In the genomic region with DNA sequence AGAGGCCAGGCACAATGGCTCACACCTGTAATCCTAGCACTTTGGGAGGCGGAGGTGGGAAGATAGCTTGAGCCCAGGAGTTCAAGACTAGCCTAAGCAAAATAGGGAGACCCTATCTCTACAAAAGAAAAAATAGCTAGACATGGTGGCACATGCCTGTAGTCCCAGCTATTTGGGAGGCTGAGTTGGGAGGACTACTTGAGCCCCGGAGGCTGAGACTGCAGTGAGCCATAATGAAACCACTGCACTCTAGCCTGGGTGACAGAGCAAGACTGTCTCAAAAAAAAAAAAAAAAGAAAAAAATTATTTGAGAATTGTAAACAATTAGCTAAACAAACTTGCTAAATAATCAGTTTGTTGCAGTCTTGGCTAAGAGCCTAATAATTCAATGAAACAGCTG, we compare ENCODE assay signal across 21 cellular contexts. TPM values are rescaled to one million over a fixed set of nuclear protein-coding genes. Genes with fewer than 3 reads are reported as not detected.
A peak's percentile ranks its signal among the peaks of the same experiment; 100 is the strongest.
DNase-seq lines count a peak whose midpoint lies in the region; ATAC-seq, FAIRE-seq and TF ChIP-seq lines count a peak whose summit lies in the region.
"Had no signal": no experiment of that assay in that cellular context is flagged by ENCODE, and none has a peak within 500 bp of the region (broad histone marks: within the 10 kb centered on the region; RNA-seq: fewer than 3 reads in every experiment).

No MANE protein-coding gene starts in this region.

- no peak for TF ChIP-seq CTCF in HepG2 (CRISPR knock-in tag; IDR thresholded peaks at IDR 0.05)
- no peak for TF ChIP-seq CTCF in right lobe of liver (IDR thresholded peaks at IDR 0.05)

- H3K36me3 ChIP-seq in HepG2 (replicated peaks in 1 of 2; ENCODE audit: control insufficient read depth in 1 of 2, insufficient read depth in 2 of 2, low read length in 2 of 2) (no peaks in the 10 kb centered on the region), right lobe of liver (no peaks in the 10 kb centered on the region), SK-N-MC (ENCODE audit: insufficient read depth, low read length) (peaks cover 33% of the 10 kb centered on the region)

- no peak for ATAC-seq in HepG2
- ATAC-seq in right lobe of liver = no peak
- ATAC-seq in activated naive CD4-positive, alpha-beta T cell treated with anti-CD3 and anti-CD28 coated beads, Interleukin-2, amount 50 U/mL, for 72 hours = no peak
- ATAC-seq: HCT116 had no signal

- H3K4me3 ChIP-seq in HepG2 (replicated peaks in 1 of 3; ENCODE audit: insufficient read depth in 1 of 3, low read depth in 2 of 3, low read length in 3 of 3) = no peak overlapping the region
- no peak overlapping the region for H3K4me3 ChIP-seq in right lobe of liver
- no peak overlapping the region for H3K4me3 ChIP-seq in SK-N-MC
- H3K4me3 ChIP-seq: BLaER1 had no signal

- H3K9me3 Mint-ChIP-seq in activated naive CD4-positive, alpha-beta T cell treated with anti-CD3 and anti-CD28 coated beads, Interleukin-2, amount 50 U/mL, for 72 hours = no peaks in the 10 kb centered on the region
- H3K9me3 Mint-ChIP-seq: CD14-positive monocyte; CD4-positive, alpha-beta memory T cell; HFFc6 had no signal

- no TSS peak for BruUV-seq in HepG2 (replicated peaks; lab: Mats Ljungman, UMichigan)

- no peaks in the 10 kb centered on the region for H4K20me1 ChIP-seq in HepG2 (ENCODE audit: insufficient read depth, low read length)
- H4K20me1 ChIP-seq: BLaER1 had no signal

- DNase-seq in HepG2 (ENCODE audit: low spot score) = no peak
- no peak for DNase-seq in right lobe of liver
- no peak for DNase-seq in SK-N-MC (ENCODE audit: low read depth, low spot score)
- DNase-seq in left kidney (ENCODE audit: low read depth, low spot score) = peak; percentile 6
- DNase-seq in NCI-H2029 treated with DMSO at 0.1 percent for 48 hours (lab: John Stamatoyannopoulos, UW) = no peak
- no peak for DNase-seq in activated naive CD4-positive, alpha-beta T cell treated with anti-CD3 and anti-CD28 coated beads, Interleukin-2, amount 50 U/mL, for 72 hours (ENCODE audit: low spot score in 2 of 2)
- no peak for DNase-seq in HTR-8/SVneo (ENCODE audit: insufficient read length, low spot score)
- DNase-seq: 8988T; Calu3; CD4-positive, alpha-beta memory T cell; DMS79 treated with DMSO at 0.1 percent for 48 hours; GF-D8; GOT3; H7; HFFc6 had no signal

- no peaks in the 10 kb centered on the region for H3K27me3 ChIP-seq in HepG2 (ENCODE audit: control insufficient read depth in 1 of 2, insufficient read depth in 2 of 2, low read length in 2 of 2)
- H3K27me3 ChIP-seq in right lobe of liver = no peaks in the 10 kb centered on the region
- H3K27me3 ChIP-seq: BLaER1 had no signal

- H3K27ac Mint-ChIP-seq in activated naive CD4-positive, alpha-beta T cell treated with anti-CD3 and anti-CD28 coated beads, Interleukin-2, amount 50 U/mL, for 72 hours = no peak overlapping the region
- H3K27ac Mint-ChIP-seq: CD14-positive monocyte, HFFc6 had no signal

- POLR2A ChIA-PET in HepG2 (lab: Yijun Ruan, JAX) = interaction anchor here (2.7 to 3.5 kb wide), 2 partner anchors 10 to 15 kb away, joined by 17 to 46 read pairs; a partner anchor contains a TSS

- TF ChIP-seq POLR2A in HepG2 (IDR thresholded peaks at IDR 0.05; ENCODE audit: insufficient read depth in 1 of 2, low read depth in 2 of 2, low read length in 2 of 2) (no peak), right lobe of liver (IDR thresholded peaks at IDR 0.05) (no peak)

- H3K27ac ChIP-seq in HepG2 (ENCODE audit: extremely low read length, insufficient read depth, low read length) (no peak overlapping the region), right lobe of liver (no peak overlapping the region), SK-N-MC (peak overlapping the region; percentile 25; the same call in 1 of the 2 replicates)
- H3K27ac ChIP-seq: BLaER1, HL-60 had no signal

- intact Hi-C loops in HepG2 (cut with micrococcal nuclease; ENCODE audit: unreplicated experiment) = no loop called here
- intact Hi-C loops in right lobe of liver (cut with DNase I) = no loop called here

- no peak overlapping the region for H3K4me2 ChIP-seq in HepG2 (ENCODE audit: low read depth, low read length)
- H3K4me2 ChIP-seq: BLaER1 had no signal

- H3K9me3 ChIP-seq in HepG2 (ENCODE audit: low read length) (no peaks in the 10 kb centered on the region), right lobe of liver (no peaks in the 10 kb centered on the region), SK-N-MC (ENCODE audit: low read depth, low read length) (no peaks in the 10 kb centered on the region)

- FAIRE-seq in HepG2 (lab: Jason Lieb, UNC) = no peak
- no peak for FAIRE-seq in HTR-8/SVneo (lab: Jason Lieb, UNC)

- no peaks in the 10 kb centered on the region for H3K36me3 Mint-ChIP-seq in activated naive CD4-positive, alpha-beta T cell treated with anti-CD3 and anti-CD28 coated beads, Interleukin-2, amount 50 U/mL, for 72 hours

- TF ChIP-seq EP300 in HepG2 (IDR thresholded peaks at IDR 0.05; ENCODE audit: low read depth in 2 of 2, low read length in 2 of 2) (no peak), HepG2 (CRISPR knock-in tag; IDR thresholded peaks at IDR 0.05; ENCODE audit: borderline replicate concordance) (no peak)

- no peak overlapping the region for H3K9ac ChIP-seq in HepG2 (ENCODE audit: insufficient read depth, low read depth, low read length)
- H3K9ac ChIP-seq in SK-N-MC (ENCODE audit: insufficient read length) = no peak overlapping the region
- H3K9ac ChIP-seq: BLaER1 had no signal

- 97% methylated on average over 2 of the region's 2 CpGs for WGBS in HepG2 (ENCODE audit: low lambda C conversion rate)
- 89% methylated on average over 2 of the region's 2 CpGs for WGBS in right lobe of liver (ENCODE audit: insufficient coverage, low coverage, low lambda C conversion rate, missing lambda C conversion rate)

- in situ Hi-C loops in HepG2 (cut with HindIII; ENCODE audit: extremely low pct_ligation_motif_present, low pct_unique_long_range_greater_than_20kb) = no loop called here

- peaks cover 47% of the 10 kb centered on the region for H3K4me1 ChIP-seq in HepG2 (ENCODE audit: insufficient read depth, low read length)
- no peaks in the 10 kb centered on the region for H3K4me1 ChIP-seq in right lobe of liver
- H3K4me1 ChIP-seq: BLaER1 had no signal

- H2AFZ ChIP-seq in HepG2 (ENCODE audit: low read length) = no peak overlapping the region

- CTCF ChIA-PET in HepG2 (lab: Yijun Ruan, JAX; ENCODE audit: low intra/inter-chr PET ratio, low total read pairs) = no interaction called here

- peaks cover 3% of the 10 kb centered on the region for H3K79me2 ChIP-seq in HepG2 (ENCODE audit: insufficient read depth, low read length)

- no peak for TF ChIP-seq RAD21 in HepG2 (CRISPR knock-in tag; IDR thresholded peaks at IDR 0.05)

RNA-seq across cellular contexts. Expression of a gene that starts 10.6 kb away (rescaled TPM):
- total RNA-seq in HepG2 (2016; rRNA removed; fragmentation: Illumina TruSeq; extraction: Trizol) = 18.6 and 25.7 TPM in 2 replicates
- 2.7 and 3.0 TPM in 2 replicates for total RNA-seq in HepG2 (2016; cell fraction: cytosol; rRNA removed; fragmentation: Illumina TruSeq; extraction: Trizol; ENCODE audit: low read depth)
- total RNA-seq in HepG2 (2016; cell fraction: insoluble cytoplasmic fraction; rRNA removed; fragmentation: Illumina TruSeq; extraction: Trizol) = 16.9 and 25.9 TPM in 2 replicates
- total RNA-seq in HepG2 (2016; cell fraction: membrane; rRNA removed; fragmentation: Illumina TruSeq; extraction: Trizol) = 5.7 and 9.7 TPM in 2 replicates
- total RNA-seq in HepG2 (2016; cell fraction: nucleus; rRNA removed; fragmentation: Illumina TruSeq; extraction: Trizol) = 14.1 and 15.4 TPM in 2 replicates
- polyA plus RNA-seq in HepG2 (2011; rRNA removed) = 3.0 and 4.4 TPM in 2 replicates
- 2.3 and 2.8 TPM in 2 replicates for polyA plus RNA-seq in HepG2 (2011; cell fraction: cytosol; rRNA removed)
- polyA plus RNA-seq in HepG2 (2011; cell fraction: nucleus; rRNA removed) = 4.2 and 4.7 TPM in 2 replicates
- polyA plus RNA-seq in HepG2 (2012) = 9.3 and 9.6 TPM in 2 replicates
- polyA plus RNA-seq in HepG2 (2016; cell fraction: cytosol; fragmentation: Illumina TruSeq; extraction: Trizol; ENCODE audit: low read depth) = 0.76 and 1.0 TPM in 2 replicates
- 17.4 and 17.8 TPM in 2 replicates for polyA plus RNA-seq in HepG2 (2016; cell fraction: insoluble cytoplasmic fraction; fragmentation: Illumina TruSeq; extraction: Trizol; ENCODE audit: low read depth)
- polyA plus RNA-seq in HepG2 (2016; cell fraction: membrane; fragmentation: Illumina TruSeq; extraction: Trizol; ENCODE audit: low read depth) = 2.1 and 2.3 TPM in 2 replicates
- polyA plus RNA-seq in HepG2 (2016; cell fraction: nucleus; fragmentation: Illumina TruSeq; extraction: Trizol; ENCODE audit: insufficient read depth, low read depth) = 14.1 and 15.4 TPM in 2 replicates
- 3.2 and 9.2 TPM in 2 replicates for polyA minus RNA-seq in HepG2 (2011; rRNA and poly(A)+ RNA removed; ENCODE audit: low replicate concordance)
- polyA minus RNA-seq in HepG2 (2011; cell fraction: cytosol; rRNA and poly(A)+ RNA removed) = 5.0 and 5.2 TPM in 2 replicates
- 15.8 and 16.3 TPM in 2 replicates for polyA minus RNA-seq in HepG2 (2011; cell fraction: nucleus; rRNA and poly(A)+ RNA removed)
- 10 to 100 TPM; 10.9 to 21.7 (median 14.4) TPM for total RNA-seq in right lobe of liver
- 10 to 100 TPM in 1 of 2 donors, 1 to 10 TPM in 1; 9.8 to 35.8 TPM for total RNA-seq in activated naive CD4-positive, alpha-beta T cell treated with anti-CD3 and anti-CD28 coated beads, Interleukin-2, amount 50 U/mL, for 72 hours

RNA-seq across cellular contexts. Expression of a gene that starts 15.2 kb away (rescaled TPM):
- total RNA-seq in HepG2 (2016; rRNA removed; fragmentation: Illumina TruSeq; extraction: Trizol) (166 and 192 TPM in 2 replicates), right lobe of liver (10 to 100 TPM; 21.7 to 38.5 (median 35.6) TPM)
- 14.8 and 18.6 TPM in 2 replicates for total RNA-seq in HepG2 (2016; cell fraction: cytosol; rRNA removed; fragmentation: Illumina TruSeq; extraction: Trizol; ENCODE audit: low read depth)
- total RNA-seq in HepG2 (2016; cell fraction: insoluble cytoplasmic fraction; rRNA removed; fragmentation: Illumina TruSeq; extraction: Trizol) = 164 and 178 TPM in 2 replicates
- total RNA-seq in HepG2 (2016; cell fraction: membrane; rRNA removed; fragmentation: Illumina TruSeq; extraction: Trizol) = 33.3 and 42.9 TPM in 2 replicates
- 243 and 259 TPM in 2 replicates for total RNA-seq in HepG2 (2016; cell fraction: nucleus; rRNA removed; fragmentation: Illumina TruSeq; extraction: Trizol)
- polyA plus RNA-seq in HepG2 (2011; rRNA removed) = 97.5 and 98.1 TPM in 2 replicates
- polyA plus RNA-seq in HepG2 (2011; cell fraction: cytosol; rRNA removed) = 50.6 and 52.7 TPM in 2 replicates
- polyA plus RNA-seq in HepG2 (2011; cell fraction: nucleus; rRNA removed) = 159 and 189 TPM in 2 replicates
- polyA plus RNA-seq in HepG2 (2012) = 106 and 122 TPM in 2 replicates
- polyA plus RNA-seq in HepG2 (2016; cell fraction: cytosol; fragmentation: Illumina TruSeq; extraction: Trizol; ENCODE audit: low read depth) = 6.8 and 8.4 TPM in 2 replicates
- polyA plus RNA-seq in HepG2 (2016; cell fraction: insoluble cytoplasmic fraction; fragmentation: Illumina TruSeq; extraction: Trizol; ENCODE audit: low read depth) = 165 and 171 TPM in 2 replicates
- 18.5 and 22.5 TPM in 2 replicates for polyA plus RNA-seq in HepG2 (2016; cell fraction: membrane; fragmentation: Illumina TruSeq; extraction: Trizol; ENCODE audit: low read depth)
- 212 and 220 TPM in 2 replicates for polyA plus RNA-seq in HepG2 (2016; cell fraction: nucleus; fragmentation: Illumina TruSeq; extraction: Trizol; ENCODE audit: insufficient read depth, low read depth)
- 143 and 421 TPM in 2 replicates for polyA minus RNA-seq in HepG2 (2011; rRNA and poly(A)+ RNA removed; ENCODE audit: low replicate concordance)
- 53.6 and 56.2 TPM in 2 replicates for polyA minus RNA-seq in HepG2 (2011; cell fraction: cytosol; rRNA and poly(A)+ RNA removed)
- polyA minus RNA-seq in HepG2 (2011; cell fraction: nucleus; rRNA and poly(A)+ RNA removed) = 426 and 458 TPM in 2 replicates
- 100 to 1,000 TPM; 225 to 253 TPM for total RNA-seq in activated naive CD4-positive, alpha-beta T cell treated with anti-CD3 and anti-CD28 coated beads, Interleukin-2, amount 50 U/mL, for 72 hours

RNA-seq across cellular contexts. Expression of a gene that starts 51.6 kb away (rescaled TPM):
- 21.6 and 39.7 TPM in 2 replicates for total RNA-seq in HepG2 (2016; rRNA removed; fragmentation: Illumina TruSeq; extraction: Trizol)
- 2.0 and 2.2 TPM in 2 replicates for total RNA-seq in HepG2 (2016; cell fraction: cytosol; rRNA removed; fragmentation: Illumina TruSeq; extraction: Trizol; ENCODE audit: low read depth)
- total RNA-seq in HepG2 (2016; cell fraction: insoluble cytoplasmic fraction; rRNA removed; fragmentation: Illumina TruSeq; extraction: Trizol) = 22.5 and 39.5 TPM in 2 replicates
- total RNA-seq in HepG2 (2016; cell fraction: membrane; rRNA removed; fragmentation: Illumina TruSeq; extraction: Trizol) = 8.3 and 9.4 TPM in 2 replicates
- 21.2 and 21.7 TPM in 2 replicates for total RNA-seq in HepG2 (2016; cell fraction: nucleus; rRNA removed; fragmentation: Illumina TruSeq; extraction: Trizol)
- polyA plus RNA-seq in HepG2 (2011; rRNA removed) = 5.1 and 6.1 TPM in 2 replicates
- 2.9 and 4.8 TPM in 2 replicates for polyA plus RNA-seq in HepG2 (2011; cell fraction: cytosol; rRNA removed)
- 2.7 and 4.2 TPM in 2 replicates for polyA plus RNA-seq in HepG2 (2011; cell fraction: nucleus; rRNA removed)
- polyA plus RNA-seq in HepG2 (2012) = 10.6 and 16.9 TPM in 2 replicates
- 1.9 and 2.2 TPM in 2 replicates for polyA plus RNA-seq in HepG2 (2016; cell fraction: cytosol; fragmentation: Illumina TruSeq; extraction: Trizol; ENCODE audit: low read depth)
- polyA plus RNA-seq in HepG2 (2016; cell fraction: insoluble cytoplasmic fraction; fragmentation: Illumina TruSeq; extraction: Trizol; ENCODE audit: low read depth) = 39.5 and 45.6 TPM in 2 replicates
- polyA plus RNA-seq in HepG2 (2016; cell fraction: membrane; fragmentation: Illumina TruSeq; extraction: Trizol; ENCODE audit: low read depth) = 6.7 and 7.1 TPM in 2 replicates
- polyA plus RNA-seq in HepG2 (2016; cell fraction: nucleus; fragmentation: Illumina TruSeq; extraction: Trizol; ENCODE audit: insufficient read depth, low read depth) = 14.6 and 15.7 TPM in 2 replicates
- 3.5 TPM in 1 of 2 replicates, not detected in the other for polyA minus RNA-seq in HepG2 (2011; rRNA and poly(A)+ RNA removed; ENCODE audit: low replicate concordance)
- polyA minus RNA-seq in HepG2 (2011; cell fraction: cytosol; rRNA and poly(A)+ RNA removed) = 6.9 and 7.6 TPM in 2 replicates
- polyA minus RNA-seq in HepG2 (2011; cell fraction: nucleus; rRNA and poly(A)+ RNA removed) = 27.6 and 32.6 TPM in 2 replicates
- total RNA-seq in right lobe of liver = 1 to 10 TPM; 4.7 to 9.8 (median 7.0) TPM
- under 1 TPM; 0.16 to 0.39 TPM for total RNA-seq in activated naive CD4-positive, alpha-beta T cell treated with anti-CD3 and anti-CD28 coated beads, Interleukin-2, amount 50 U/mL, for 72 hours
- total RNA-seq: A673, HT1080 had no signal
- polyA plus RNA-seq: CD14-positive monocyte had no signal
